9 cellular contexts compared by ENCODE assay signal in the genomic region with DNA sequence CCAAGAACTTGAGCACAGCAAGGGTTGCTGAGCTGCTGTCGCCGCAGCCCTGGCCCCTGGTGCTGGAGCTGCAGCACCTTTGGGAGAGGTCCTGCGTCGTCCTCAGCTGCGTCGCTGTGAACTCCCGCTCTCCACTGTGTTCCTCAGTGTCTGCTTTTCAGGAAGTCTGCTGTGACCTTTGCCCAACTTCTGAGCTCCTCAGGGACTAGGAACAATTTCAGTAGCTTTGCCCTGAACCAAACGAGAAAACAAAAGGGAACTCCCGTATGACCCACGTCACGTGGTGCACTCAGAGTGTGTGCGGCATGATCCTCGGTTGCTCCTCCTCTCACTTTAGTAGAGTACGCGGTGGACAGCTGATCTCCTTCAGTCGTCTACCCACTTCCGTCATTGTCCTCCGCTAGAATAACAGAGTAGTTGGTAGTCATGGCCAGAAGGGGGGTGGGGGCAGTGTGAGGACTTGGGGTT. TPM values are rescaled to one million over a fixed set of nuclear protein-coding genes. Genes with fewer than 3 reads are reported as not detected.
DNase-seq lines count a peak whose midpoint lies in the region; ATAC-seq and TF ChIP-seq lines count a peak whose summit lies in the region.
"Had no signal": no experiment of that assay in that cellular context is flagged by ENCODE, and none has a peak within 500 bp of the region (broad histone marks: within the 10 kb centered on the region; RNA-seq: fewer than 3 reads in every experiment).

No MANE protein-coding gene starts in this region.

- no peaks in the 10 kb centered on the region for H3K9me3 ChIP-seq in Peyer's patch

- H3K36me3 ChIP-seq in Peyer's patch: peaks cover 0 to 62% (median 0%) of the 10 kb centered on the region in 3 donors

- ATAC-seq in effector memory CD8-positive, alpha-beta T cell (replicated peaks): peak; percentile 94
- ATAC-seq in HG03025 (IDR thresholded peaks at IDR 0.05; ENCODE audit: low FRiP score, unreplicated experiment) (no peak), GM19452 (IDR thresholded peaks at IDR 0.05; ENCODE audit: unreplicated experiment) (no peak)

- TF ChIP-seq POLR2A in Peyer's patch (IDR thresholded peaks at IDR 0.05): peak in 1 of 2 donors; percentile 35

- peaks cover 63 to 90% of the 10 kb centered on the region in 2 donors for H3K36me3 Mint-ChIP-seq in CD14-positive monocyte
- H3K36me3 Mint-ChIP-seq in effector memory CD8-positive, alpha-beta T cell (ENCODE audit: insufficient read depth): peaks cover 63% of the 10 kb centered on the region

- H3K27ac Mint-ChIP-seq in CD14-positive monocyte: peak overlapping the region; percentile 86 to 97 (median 93)
- H3K27ac Mint-ChIP-seq in effector memory CD8-positive, alpha-beta T cell: peak overlapping the region; percentile 29 to 56

- peaks cover 0 to 10% (median 2%) of the 10 kb centered on the region in 4 donors for H3K4me1 ChIP-seq in Peyer's patch

- peak overlapping the region; percentile 61 to 78 for H3K4me3 Mint-ChIP-seq in CD14-positive monocyte
- H3K4me3 Mint-ChIP-seq in effector memory CD8-positive, alpha-beta T cell: no peak overlapping the region

- DNase-seq in CD14-positive monocyte (ENCODE audit: low spot score) (peak; percentile 88), Peyer's patch (peak; percentile 46 to 87 (median 70)), mucosa of gallbladder (ENCODE audit: low spot score) (peak; percentile 80), kidney glomerular epithelial cell (lab: John Stamatoyannopoulos, UW) (no peak)
- DNase-seq in effector memory CD8-positive, alpha-beta T cell: no peak
- DNase-seq in activated CD4-positive, CD25-positive, alpha-beta regulatory T cell (lab: John Stamatoyannopoulos, UW): no peak
- DNase-seq: islet precursor cell had no signal

- H3K27me3 ChIP-seq in Peyer's patch: no peaks in the 10 kb centered on the region

- H3K27me3 Mint-ChIP-seq in CD14-positive monocyte (ENCODE audit: low read depth in 3 of 3): peaks cover 0 to 7% (median 0%) of the 10 kb centered on the region in 3 donors
- no peaks in the 10 kb centered on the region for H3K27me3 Mint-ChIP-seq in effector memory CD8-positive, alpha-beta T cell

- intact Hi-C loops in CD14-positive monocyte (cut with micrococcal nuclease): no loop called here

- H3K9me3 Mint-ChIP-seq in CD14-positive monocyte: no peaks in the 10 kb centered on the region
- no peaks in the 10 kb centered on the region for H3K9me3 Mint-ChIP-seq in effector memory CD8-positive, alpha-beta T cell

- peak overlapping the region in 1 of 4 donors; percentile 23 for H3K4me3 ChIP-seq in Peyer's patch

- peaks cover 16% of the 10 kb centered on the region for H3K4me1 Mint-ChIP-seq in CD14-positive monocyte
- peaks cover 3 to 7% of the 10 kb centered on the region in 2 donors for H3K4me1 Mint-ChIP-seq in effector memory CD8-positive, alpha-beta T cell (ENCODE audit: low read depth in 2 of 2)

- peak overlapping the region in 3 of 4 donors; percentile 15 to 59 (median 59) for H3K27ac ChIP-seq in Peyer's patch

- TF ChIP-seq CTCF in CD14-positive monocyte (IDR thresholded peaks at IDR 0.05) (no peak), Peyer's patch (IDR thresholded peaks at IDR 0.05) (peak in 1 of 6 experiments; percentile 3)

RNA-seq across cellular contexts. Expression of a gene that starts 44.2 kb away (rescaled TPM):
- polyA plus RNA-seq in CD14-positive monocyte: 10 to 100 TPM; 42.6 to 60.3 TPM
- 10 to 100 TPM; 68.8 to 90.0 (median 77.2) TPM for total RNA-seq in Peyer's patch
- 86.6 TPM for total RNA-seq in mucosa of gallbladder

Comparison
In these comparisons a context has a peak if more than half of its experiments do, and no peak if none do; other contexts are left out.
1. DNase-seq: peak in CD14-positive monocyte (single experiment), Peyer's patch (3 of 3) and mucosa of gallbladder (single experiment); none in effector memory CD8-positive, alpha-beta T cell (0 of 3), kidney glomerular epithelial cell (single experiment) and activated CD4-positive, CD25-positive, alpha-beta regulatory T cell (0 of 4).
2. H3K4me3 Mint-ChIP-seq: peak in CD14-positive monocyte (2 of 2); none in effector memory CD8-positive, alpha-beta T cell (0 of 2).